19 cellular contexts compared by ENCODE assay signal in the genomic region with DNA sequence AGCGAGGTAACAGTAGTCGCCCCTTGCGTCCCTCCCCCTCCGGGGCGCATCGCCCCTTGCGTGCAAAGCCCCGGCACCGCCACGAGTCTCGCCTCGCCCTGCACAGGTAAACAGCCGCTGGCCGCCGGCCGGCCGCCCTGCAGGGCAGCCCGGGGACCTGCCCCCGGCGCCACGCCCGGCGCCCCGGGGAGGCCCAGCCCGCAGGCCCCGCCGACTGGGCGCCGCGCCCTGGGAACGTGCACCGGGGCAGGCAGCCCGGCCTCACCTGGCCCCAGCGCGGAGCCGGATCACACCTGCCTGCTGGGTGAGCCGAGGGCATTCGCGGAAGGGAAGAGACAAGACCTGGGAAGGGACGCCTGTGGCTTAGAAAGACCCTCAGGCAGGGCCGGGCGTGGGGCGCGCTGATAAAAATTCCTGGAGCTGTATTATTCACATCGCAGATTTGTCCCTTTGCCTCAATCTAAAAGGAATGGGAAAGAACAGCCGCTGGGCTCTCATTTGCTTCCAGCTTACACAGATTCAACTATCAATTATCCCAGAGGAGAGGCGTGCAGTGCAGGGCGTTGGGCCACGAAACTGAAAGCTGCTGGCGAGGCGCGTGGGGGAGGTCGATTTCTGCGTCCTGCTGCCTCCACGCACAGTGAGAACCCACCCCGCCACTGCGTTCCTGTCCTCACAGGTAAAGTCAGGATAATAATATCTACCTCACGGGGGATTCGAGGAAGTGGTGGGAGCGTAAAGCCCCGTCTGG.
A peak's percentile ranks its signal among the peaks of the same experiment; 100 is the strongest.
DNase-seq lines count a peak whose midpoint lies in the region; ATAC-seq, FAIRE-seq and TF ChIP-seq lines count a peak whose summit lies in the region.
"Had no signal": no experiment of that assay in that cellular context is flagged by ENCODE, and none has a peak within 500 bp of the region (broad histone marks: within the 10 kb centered on the region; RNA-seq: fewer than 3 reads in every experiment).

No MANE protein-coding gene starts in this region.

- H3K27me3 Mint-ChIP-seq in astrocyte (ENCODE audit: low read depth, unreplicated experiment): peaks cover 21% of the 10 kb centered on the region

- H4K20me1 ChIP-seq in astrocyte (ENCODE audit: insufficient read depth, low read length): no peaks in the 10 kb centered on the region

- H3K36me3 Mint-ChIP-seq in astrocyte (ENCODE audit: low read depth, unreplicated experiment): peaks cover 12% of the 10 kb centered on the region
- H3K36me3 Mint-ChIP-seq: activated naive CD4-positive, alpha-beta T cell treated with anti-CD3 and anti-CD28 coated beads, Interleukin-2, amount 50 U/mL, for 24 hours had no signal

- H3K27ac Mint-ChIP-seq in astrocyte (ENCODE audit: unreplicated experiment): no peak overlapping the region
- H3K27ac Mint-ChIP-seq: activated naive CD4-positive, alpha-beta T cell treated with anti-CD3 and anti-CD28 coated beads, Interleukin-2, amount 50 U/mL, for 24 hours had no signal

- TF ChIP-seq RAD21 in Ishikawa (IDR thresholded peaks at IDR 0.05; ENCODE audit: low read depth): no peak; the same call in 1 of the 2 replicates

- H3K9me3 Mint-ChIP-seq in astrocyte (ENCODE audit: unreplicated experiment): peaks cover 9% of the 10 kb centered on the region
- H3K9me3 Mint-ChIP-seq: activated naive CD4-positive, alpha-beta T cell treated with anti-CD3 and anti-CD28 coated beads, Interleukin-2, amount 50 U/mL, for 24 hours had no signal

- H3K4me1 ChIP-seq in astrocyte (ENCODE audit: insufficient read depth, low read length): no peaks in the 10 kb centered on the region
- H3K4me1 ChIP-seq in mucosa of stomach (ENCODE audit: control insufficient read depth, insufficient read depth, low read length): peaks cover 28% of the 10 kb centered on the region
- H3K4me1 ChIP-seq in gastroesophageal sphincter: no peaks in the 10 kb centered on the region
- H3K4me1 ChIP-seq in heart left ventricle: no peaks in the 10 kb centered on the region

- peak overlapping the region; percentile 47 for H2AFZ ChIP-seq in astrocyte (ENCODE audit: low read depth, low read length)
- H2AFZ ChIP-seq: hepatocyte had no signal

- H3K27ac ChIP-seq in astrocyte (ENCODE audit: low read depth, low read length): no peak overlapping the region
- H3K27ac ChIP-seq in gastroesophageal sphincter: no peak overlapping the region
- no peak overlapping the region for H3K27ac ChIP-seq in heart left ventricle
- H3K27ac ChIP-seq: cardiac muscle cell, hepatocyte, ovary had no signal

- TF ChIP-seq POLR2A in gastroesophageal sphincter (IDR thresholded peaks at IDR 0.05): no peak
- TF ChIP-seq POLR2A in heart left ventricle (IDR thresholded peaks at IDR 0.05): no peak

- WGBS in gastroesophageal sphincter (ENCODE audit: low coverage in 1 of 2), 2 donors: 49 to 61% methylated on average over 7 to 14 of the region's 61 CpGs
- WGBS in heart left ventricle, 4 donors: 28 to 68% (median 46%) methylated on average over 24 to 61 of the region's 61 CpGs

- no peak overlapping the region for H3K4me3 ChIP-seq in astrocyte (ENCODE audit: insufficient read depth, low read depth, low read length)
- H3K4me3 ChIP-seq in mucosa of stomach (ENCODE audit: low read length): no peak overlapping the region
- no peak overlapping the region for H3K4me3 ChIP-seq in gastroesophageal sphincter
- no peak overlapping the region for H3K4me3 ChIP-seq in heart left ventricle
- H3K4me3 ChIP-seq: cardiac muscle cell, hepatocyte, ovary had no signal

- ATAC-seq in GM21390 (IDR thresholded peaks at IDR 0.05; ENCODE audit: unreplicated experiment) (no peak), gastroesophageal sphincter (no peak), heart left ventricle (no peak)
- ATAC-seq: SK-N-SH treated with all-trans-retinoic acid at 6 μM for 48 hours had no signal

- DNase-seq in COR-L47 (lab: John Stamatoyannopoulos, UW) (peak; percentile 78), astrocyte (ENCODE audit: low read depth) (no peak), heart left ventricle (no peak), 8988T (no peak)
- DNase-seq: AML-193; ovary; stimulated activated CD8-positive, alpha-beta memory T cell treated with anti-CD3 and anti-CD28 coated beads, Interleukin-4, amount 100 ng/mL, for 48 hours had no signal

- H3K9ac ChIP-seq in astrocyte (ENCODE audit: low read length): no peak overlapping the region
- H3K9ac ChIP-seq in mucosa of stomach (ENCODE audit: low read length): peak overlapping the region; percentile 64

- TF ChIP-seq CTCF in astrocyte (IDR thresholded peaks at IDR 0.05; ENCODE audit: insufficient read depth, low read depth, low read length): no peak
- TF ChIP-seq CTCF in gastroesophageal sphincter (IDR thresholded peaks at IDR 0.05): no peak
- TF ChIP-seq CTCF in heart left ventricle (IDR thresholded peaks at IDR 0.05): no peak

- no peaks in the 10 kb centered on the region for H3K79me2 ChIP-seq in astrocyte (ENCODE audit: insufficient read depth, low read length)
- H3K79me2 ChIP-seq: hepatocyte had no signal

- H3K4me2 ChIP-seq in astrocyte (ENCODE audit: low read length): peak overlapping the region; percentile 60
- H3K4me2 ChIP-seq: hepatocyte had no signal

- no peak for FAIRE-seq in astrocyte (lab: Jason Lieb, UNC)
- FAIRE-seq: endothelial cell of umbilical vein, G401.6, H1, HTR-8/SVneo had no signal

- H3K9me3 ChIP-seq in astrocyte (ENCODE audit: insufficient read depth, low read depth, low read length): no peaks in the 10 kb centered on the region
- no peaks in the 10 kb centered on the region for H3K9me3 ChIP-seq in mucosa of stomach (ENCODE audit: control insufficient read depth, low read length)
- H3K9me3 ChIP-seq in gastroesophageal sphincter: peaks cover 0 to 9% (median 0%) of the 10 kb centered on the region in 3 donors
- no peaks in the 10 kb centered on the region for H3K9me3 ChIP-seq in heart left ventricle

- intact Hi-C loops in heart left ventricle (cut with DNase I): no loop called here

- H3K36me3 ChIP-seq in astrocyte (ENCODE audit: insufficient read depth, low read length) (no peaks in the 10 kb centered on the region), mucosa of stomach (ENCODE audit: control insufficient read depth, insufficient read depth, low read length) (no peaks in the 10 kb centered on the region), gastroesophageal sphincter (peaks cover 0 to under 1% of the 10 kb centered on the region in 2 donors), heart left ventricle (peaks cover 0 to under 1% (median 0%) of the 10 kb centered on the region in 9 donors)
- H3K36me3 ChIP-seq: cardiac muscle cell, ovary had no signal

- H3K4me3 Mint-ChIP-seq in astrocyte (ENCODE audit: unreplicated experiment): no peak overlapping the region
- H3K4me3 Mint-ChIP-seq: activated naive CD4-positive, alpha-beta T cell treated with anti-CD3 and anti-CD28 coated beads, Interleukin-2, amount 50 U/mL, for 24 hours had no signal

- TF ChIP-seq EP300 in Ishikawa (IDR thresholded peaks at IDR 0.05; ENCODE audit: borderline replicate concordance) (peak; percentile 74), gastroesophageal sphincter (IDR thresholded peaks at IDR 0.05) (no peak)

- H3K4me1 Mint-ChIP-seq in astrocyte (ENCODE audit: low read depth, unreplicated experiment): peaks cover 7% of the 10 kb centered on the region

- H3K27me3 ChIP-seq in astrocyte (ENCODE audit: insufficient read depth, low read length): peaks cover 5% of the 10 kb centered on the region
- H3K27me3 ChIP-seq in mucosa of stomach (ENCODE audit: control insufficient read depth, insufficient read depth, low read length): no peaks in the 10 kb centered on the region
- H3K27me3 ChIP-seq in gastroesophageal sphincter: peaks cover 32% of the 10 kb centered on the region
- peaks cover 0 to 10% (median 0%) of the 10 kb centered on the region in 9 donors for H3K27me3 ChIP-seq in heart left ventricle
- H3K27me3 ChIP-seq: cardiac muscle cell, hepatocyte, ovary had no signal

TF ChIP-seq in Ishikawa, 13 proteins besides CTCF, POLR2A, EP300 and RAD21:
- TF ChIP-seq ZBTB7A (IDR thresholded peaks at IDR 0.05; ENCODE audit: low read depth) (peak; percentile 48; the same call in 1 of the 2 replicates), TCF12 (IDR thresholded peaks at IDR 0.05; ENCODE audit: low read depth) (peak; percentile 77; the same call in 1 of the 2 replicates), EGR1 (IDR thresholded peaks at IDR 0.05) (0 out of 2 replicates have a peak, but pooled peaks have one; percentile 4), CREB1 (IDR thresholded peaks at IDR 0.05; ENCODE audit: low read depth) (no peak), MAX (IDR thresholded peaks at IDR 0.05) (peak; percentile 96), TEAD4 (IDR thresholded peaks at IDR 0.05) (peak; percentile 33; the same call in 1 of the 2 replicates), NFIC (IDR thresholded peaks at IDR 0.05) (peak; percentile 59; the same call in 1 of the 2 replicates)
- TF ChIP-seq, protein P1, sequence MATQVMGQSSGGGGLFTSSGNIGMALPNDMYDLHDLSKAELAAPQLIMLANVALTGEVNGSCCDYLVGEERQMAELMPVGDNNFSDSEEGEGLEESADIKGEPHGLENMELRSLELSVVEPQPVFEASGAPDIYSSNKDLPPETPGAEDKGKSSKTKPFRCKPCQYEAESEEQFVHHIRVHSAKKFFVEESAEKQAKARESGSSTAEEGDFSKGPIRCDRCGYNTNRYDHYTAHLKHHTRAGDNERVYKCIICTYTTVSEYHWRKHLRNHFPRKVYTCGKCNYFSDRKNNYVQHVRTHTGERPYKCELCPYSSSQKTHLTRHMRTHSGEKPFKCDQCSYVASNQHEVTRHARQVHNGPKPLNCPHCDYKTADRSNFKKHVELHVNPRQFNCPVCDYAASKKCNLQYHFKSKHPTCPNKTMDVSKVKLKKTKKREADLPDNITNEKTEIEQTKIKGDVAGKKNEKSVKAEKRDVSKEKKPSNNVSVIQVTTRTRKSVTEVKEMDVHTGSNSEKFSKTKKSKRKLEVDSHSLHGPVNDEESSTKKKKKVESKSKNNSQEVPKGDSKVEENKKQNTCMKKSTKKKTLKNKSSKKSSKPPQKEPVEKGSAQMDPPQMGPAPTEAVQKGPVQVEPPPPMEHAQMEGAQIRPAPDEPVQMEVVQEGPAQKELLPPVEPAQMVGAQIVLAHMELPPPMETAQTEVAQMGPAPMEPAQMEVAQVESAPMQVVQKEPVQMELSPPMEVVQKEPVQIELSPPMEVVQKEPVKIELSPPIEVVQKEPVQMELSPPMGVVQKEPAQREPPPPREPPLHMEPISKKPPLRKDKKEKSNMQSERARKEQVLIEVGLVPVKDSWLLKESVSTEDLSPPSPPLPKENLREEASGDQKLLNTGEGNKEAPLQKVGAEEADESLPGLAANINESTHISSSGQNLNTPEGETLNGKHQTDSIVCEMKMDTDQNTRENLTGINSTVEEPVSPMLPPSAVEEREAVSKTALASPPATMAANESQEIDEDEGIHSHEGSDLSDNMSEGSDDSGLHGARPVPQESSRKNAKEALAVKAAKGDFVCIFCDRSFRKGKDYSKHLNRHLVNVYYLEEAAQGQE (IDR thresholded peaks at IDR 0.05; ENCODE audit: low read depth): no peak
